Comparison of ENCODE assay signal across 8 cellular contexts in genomic region chr11:45847908-45848316, GRCh38. TPM values are rescaled to one million over a fixed set of nuclear protein-coding genes. Genes with fewer than 3 reads are reported as not detected.
DNase-seq lines count a peak whose midpoint lies in the region; ATAC-seq and TF ChIP-seq lines count a peak whose summit lies in the region.

No MANE protein-coding gene starts in this region.

- TF ChIP-seq CTCF in AG04449 (IDR thresholded peaks at IDR 0.05; ENCODE audit: insufficient read depth, low read length, missing control alignments), result peak; percentile 24
- peak; percentile 19; the same call in 1 of the 2 replicates for TF ChIP-seq CTCF in GM12874 (IDR thresholded peaks at IDR 0.05; ENCODE audit: insufficient read depth, low read depth, low read length)
- TF ChIP-seq CTCF in RWPE2 (IDR thresholded peaks at IDR 0.05; ENCODE audit: poor library complexity, severe bottlenecking), result peak; percentile 3

- H3K27me3 ChIP-seq in RWPE2 (ENCODE audit: insufficient read depth, poor library complexity, severe bottlenecking), result no peaks in the 10 kb centered on the region

- peaks cover 4% of the 10 kb centered on the region for H3K4me1 ChIP-seq in RWPE2 (ENCODE audit: insufficient read depth, poor library complexity, severe bottlenecking)

- ATAC-seq in HG03196 (IDR thresholded peaks at IDR 0.05; ENCODE audit: unreplicated experiment) (peak; percentile 8), RWPE2 (ENCODE audit: low read depth) (peak; percentile 54), sciatic nerve (peak; percentile 8)

- H3K27ac ChIP-seq in RWPE2 (ENCODE audit: poor library complexity, severe bottlenecking), result no peak overlapping the region
- H3K27ac ChIP-seq in angular gyrus (ENCODE audit: low read depth, low read length), result peak overlapping the region; percentile 84

- POLR2A ChIA-PET in AG04449 (lab: Yijun Ruan, JAX), result interaction anchor here (0.6 to 1.6 kb wide), 3 partner anchors 10 to 392 kb away, joined by 3 to 10 read pairs (median 8); no protein-coding TSS in a partner anchor

- H3K9me3 ChIP-seq in RWPE2 (ENCODE audit: severe bottlenecking), result no peaks in the 10 kb centered on the region

- no peaks in the 10 kb centered on the region for H3K36me3 ChIP-seq in RWPE2 (ENCODE audit: low read depth)

- DNase-seq in AG04449 (ENCODE audit: low read depth, low spot score) (no peak), RWPE2 (ENCODE audit: low spot score) (no peak), hepatic stellate cell (ENCODE audit: low spot score) (peak; percentile 57), sciatic nerve (ENCODE audit: low spot score) (peak; percentile 69), DMS153 treated with DMSO at 0.1 percent for 48 hours (lab: John Stamatoyannopoulos, UW; ENCODE audit: unreplicated experiment) (no peak)

- CTCF ChIA-PET in AG04449 (lab: Yijun Ruan, JAX), result interaction anchor here (0.7 kb wide), 1 partner anchor 10 kb away, joined by 3 read pairs; no protein-coding TSS in a partner anchor

- H3K4me3 ChIP-seq in AG04449 (ENCODE audit: low read depth, low read length), result peak overlapping the region; percentile 95
- peak overlapping the region; percentile 90 for H3K4me3 ChIP-seq in RWPE2 (ENCODE audit: severe bottlenecking)

- intact Hi-C loops in sciatic nerve (cut with DNase I), result no loop called here

RNA-seq across cellular contexts. Expression of gene CRY2, which starts 0.6 kb away (rescaled TPM):
- total RNA-seq in sciatic nerve, result 74.2 TPM

RNA-seq across cellular contexts. Expression of gene MAPK8IP1, which starts 37.5 kb away (rescaled TPM):
- 285 TPM for total RNA-seq in sciatic nerve

RNA-seq across cellular contexts. Expression of gene SLC35C1, which starts 43.0 kb away (rescaled TPM):
- 12.0 TPM for total RNA-seq in sciatic nerve

RNA-seq across cellular contexts. Expression of gene FREY1, which starts 59.2 kb away (rescaled TPM):
- total RNA-seq in sciatic nerve, result not detected

Comparison
In these comparisons a context has a peak if more than half of its experiments do, and no peak if none do; other contexts are left out.
1. DNase-seq: peak in hepatic stellate cell (single experiment) and sciatic nerve (single experiment); none in AG04449 (single experiment), RWPE2 (single experiment) and DMS153 treated with DMSO at 0.1 percent for 48 hours (single experiment).
2. Peak in every context shown above with its lines, with median percentiles within 50 percentile points of each other: CTCF ChIP-seq and ATAC-seq.